23 cellular contexts compared by ENCODE assay signal in genomic region chr4:184011810-184012209, GRCh38.
"Had no signal": no experiment of that assay in that cellular context is flagged by ENCODE, and none has a peak within 500 bp of the region (broad histone marks: within the 10 kb centered on the region; RNA-seq: fewer than 3 reads in every experiment).

No MANE protein-coding gene starts in this region.

- H3K27me3 Mint-ChIP-seq: activated T-helper 17 cell treated with anti-CD3 and anti-CD28 coated beads, Interleukin-2, amount 50 U/mL, for 72 hours; memory B cell; stimulated activated memory B cell treated with anti-CD40 and anti-IgM and Interleukin-4, amounts not matched to agents 10 μg/mL and 1 μg/mL and 100 μg/mL, for 72 hours; type B pancreatic cell had no signal

- H3K4me2 ChIP-seq: neural progenitor cell had no signal

- H3K4me1 Mint-ChIP-seq: memory B cell; naive B cell; stimulated activated memory B cell treated with anti-CD40 and anti-IgM and Interleukin-4, amounts not matched to agents 10 μg/mL and 1 μg/mL and 100 μg/mL, for 72 hours had no signal

- H3K4me3 Mint-ChIP-seq: activated CD4-positive, alpha-beta memory T cell treated with anti-CD3 and anti-CD28 coated beads, Interleukin-2, amount 10 ng/mL, durations not matched to agents 7 days and 5 days; activated naive CD8-positive, alpha-beta T cell treated with anti-CD3 and anti-CD28 coated beads, Interleukin-2, amount 10 ng/mL, durations not matched to agents 7 days and 5 days; activated T-helper 17 cell treated with anti-CD3 and anti-CD28 coated beads, Interleukin-2, amount 50 U/mL, for 72 hours; memory B cell; neural progenitor cell; stimulated activated memory B cell treated with anti-CD40 and anti-IgM and Interleukin-4, amounts not matched to agents 10 μg/mL and 1 μg/mL and 100 μg/mL, for 72 hours; type B pancreatic cell had no signal

- H3K36me3 Mint-ChIP-seq: activated naive CD8-positive, alpha-beta T cell treated with anti-CD3 and anti-CD28 coated beads, Interleukin-2, amount 10 ng/mL, durations not matched to agents 7 days and 5 days; memory B cell; naive B cell; stimulated activated memory B cell treated with anti-CD40 and anti-IgM and Interleukin-4, amounts not matched to agents 10 μg/mL and 1 μg/mL and 100 μg/mL, for 72 hours had no signal

- DNase-seq: activated CD4-positive, alpha-beta memory T cell treated with anti-CD3 and anti-CD28 coated beads, Interleukin-2, amount 10 ng/mL, durations not matched to agents 7 days and 5 days; activated CD4-positive, alpha-beta T cell treated with anti-CD3 and anti-CD28 coated beads for 48 hours; activated CD4-positive, CD25-positive, alpha-beta regulatory T cell; activated naive CD4-positive, alpha-beta T cell; activated naive CD8-positive, alpha-beta T cell treated with anti-CD3 and anti-CD28 coated beads, Interleukin-2, amount 10 ng/mL, durations not matched to agents 7 days and 5 days; activated T-cell treated with anti-CD3 and anti-CD28 coated beads, Interleukin-2, amount 50 U/mL, for 1 hour; amygdala; central memory CD4-positive, alpha-beta T cell; effector CD4-positive, alpha-beta T cell; kidney; left lung; mucosa of descending colon; naive B cell; ovary; sigmoid colon; spleen; stimulated activated CD4-positive, alpha-beta T cell treated with anti-CD3 and anti-CD28 coated beads, Interleukin-4, amount 100 ng/mL, for 4 hours; testis had no signal

- H2AFZ ChIP-seq: neural progenitor cell had no signal

- ATAC-seq: activated T-helper 17 cell treated with anti-CD3 and anti-CD28 coated beads, Interleukin-2, amount 50 U/mL, for 72 hours; left lung; mucosa of descending colon; stimulated activated memory B cell treated with anti-CD40 and anti-IgM and Interleukin-4, amounts not matched to agents 10 μg/mL and 1 μg/mL and 100 μg/mL, for 72 hours had no signal

- H3K27ac Mint-ChIP-seq: activated CD4-positive, alpha-beta memory T cell treated with anti-CD3 and anti-CD28 coated beads, Interleukin-2, amount 10 ng/mL, durations not matched to agents 7 days and 5 days; activated naive CD8-positive, alpha-beta T cell treated with anti-CD3 and anti-CD28 coated beads, Interleukin-2, amount 10 ng/mL, durations not matched to agents 7 days and 5 days; activated T-helper 17 cell treated with anti-CD3 and anti-CD28 coated beads, Interleukin-2, amount 50 U/mL, for 72 hours; memory B cell; naive B cell; neural progenitor cell; stimulated activated memory B cell treated with anti-CD40 and anti-IgM and Interleukin-4, amounts not matched to agents 10 μg/mL and 1 μg/mL and 100 μg/mL, for 72 hours; type B pancreatic cell had no signal

- H3K4me3 ChIP-seq: left lung, mucosa of descending colon, neural progenitor cell, ovary, sigmoid colon, spleen, testis had no signal

- H3K4me1 ChIP-seq: left lung, neural progenitor cell, sigmoid colon, testis had no signal

- H3K36me3 ChIP-seq: neural progenitor cell, ovary had no signal

- H3K9me3 ChIP-seq: left lung, mucosa of descending colon, ovary, sigmoid colon, spleen, testis had no signal

- H3K9ac ChIP-seq: neural progenitor cell had no signal

- H3K27ac ChIP-seq: left lung, neural progenitor cell, ovary, spleen, testis had no signal

- H3K27me3 ChIP-seq: left lung, neural progenitor cell, ovary, sigmoid colon, spleen, testis had no signal

- H3K9me3 Mint-ChIP-seq: activated CD4-positive, alpha-beta memory T cell treated with anti-CD3 and anti-CD28 coated beads, Interleukin-2, amount 10 ng/mL, durations not matched to agents 7 days and 5 days; activated naive CD8-positive, alpha-beta T cell treated with anti-CD3 and anti-CD28 coated beads, Interleukin-2, amount 10 ng/mL, durations not matched to agents 7 days and 5 days; activated T-helper 17 cell treated with anti-CD3 and anti-CD28 coated beads, Interleukin-2, amount 50 U/mL, for 72 hours; memory B cell; stimulated activated memory B cell treated with anti-CD40 and anti-IgM and Interleukin-4, amounts not matched to agents 10 μg/mL and 1 μg/mL and 100 μg/mL, for 72 hours had no signal
